ENCODE assay signal across 22 cellular contexts in genomic region chr14:49478784-49479183, GRCh38.
"Had no signal": no experiment of that assay in that cellular context is flagged by ENCODE, and none has a peak within 500 bp of the region (broad histone marks: within the 10 kb centered on the region; RNA-seq: fewer than 3 reads in every experiment).

No MANE protein-coding gene starts in this region.

- FAIRE-seq: frontal cortex had no signal

- H3K36me3 ChIP-seq: heart left ventricle, left ventricle myocardium inferior, lower lobe of right lung, neutrophil, spleen, thoracic aorta, transverse colon, uterus had no signal

- ATAC-seq: heart left ventricle; psoas muscle; stimulated activated naive B cell treated with anti-CD40 and anti-IgM and Interleukin-4, amounts not matched to agents 10 μg/mL and 1 μg/mL and 100 μg/mL, for 72 hours; stimulated activated naive CD8-positive, alpha-beta T cell treated with anti-CD3 and anti-CD28 coated beads, Interleukin-15, amount 100 ng/mL, for 72 hours had no signal

- H3K27me3 ChIP-seq: dorsolateral prefrontal cortex, heart left ventricle, neutrophil, spleen, transverse colon, uterus had no signal

- H3K4me3 ChIP-seq: dorsolateral prefrontal cortex, heart left ventricle, left ventricle myocardium inferior, lower lobe of right lung, psoas muscle, spleen, transverse colon, uterus had no signal

- H3K27ac ChIP-seq: dorsolateral prefrontal cortex, heart left ventricle, left ventricle myocardium inferior, neutrophil, psoas muscle, spleen, thoracic aorta, transverse colon, uterus had no signal

- H3K9me3 ChIP-seq: neutrophil, psoas muscle, thoracic aorta, transverse colon, uterus had no signal

- H3K4me1 ChIP-seq: heart left ventricle, left ventricle myocardium inferior, lower lobe of right lung, psoas muscle, uterus had no signal

- DNase-seq: cortex of kidney; dorsolateral prefrontal cortex; effector CD8-positive, alpha-beta T cell; heart left ventricle; left ventricle myocardium inferior; lower lobe of right lung; midbrain; naive B cell; psoas muscle; retina; spleen; stimulated activated CD4-positive, alpha-beta T cell treated with anti-CD3 and anti-CD28 coated beads, Interleukin-15, amount 100 ng/mL, for 24 hours; stimulated activated CD4-positive, alpha-beta T cell treated with anti-CD3 and anti-CD28 coated beads, Interleukin-1b, Interleukin-23, amount 100 ng/mL, for 48 hours; stimulated activated CD4-positive, alpha-beta T cell treated with anti-CD3 and anti-CD28 coated beads, Interleukin-4, amount 100 ng/mL, for 24 hours; stimulated activated naive B cell treated with anti-CD40 and anti-IgM and Interleukin-4, amounts not matched to agents 10 μg/mL and 1 μg/mL and 100 μg/mL, for 72 hours; stimulated activated naive CD8-positive, alpha-beta T cell treated with anti-CD3 and anti-CD28 coated beads, Interleukin-15, amount 100 ng/mL, for 72 hours; substantia nigra; transverse colon; uterus had no signal
